In genomic region chr4:81743731-81744465, GRCh38 we compare ENCODE assay signal across 21 cellular contexts.
DNase-seq lines count a peak whose midpoint lies in the region; ATAC-seq and TF ChIP-seq lines count a peak whose summit lies in the region.
"Had no signal": no experiment of that assay in that cellular context is flagged by ENCODE, and none has a peak within 500 bp of the region (broad histone marks: within the 10 kb centered on the region; RNA-seq: fewer than 3 reads in every experiment).

No MANE protein-coding gene starts in this region.

- H3K27me3 ChIP-seq in gastroesophageal sphincter, result no peaks in the 10 kb centered on the region

- H3K4me1 ChIP-seq in gastroesophageal sphincter, result peaks cover 0 to 9% (median 0%) of the 10 kb centered on the region in 3 donors
- H3K4me1 ChIP-seq: SJCRH30 had no signal

- H3K27ac Mint-ChIP-seq in neural crest cell (ENCODE audit: unreplicated experiment), result peak overlapping the region; percentile 54
- H3K27ac Mint-ChIP-seq in activated CD8-positive, alpha-beta memory T cell treated with anti-CD3 and anti-CD28 coated beads, Interleukin-2, amount 10 ng/mL, durations not matched to agents 7 days and 5 days, result no peak overlapping the region

- TF ChIP-seq POLR2A in gastroesophageal sphincter (IDR thresholded peaks at IDR 0.05), result no peak

- H3K36me3 Mint-ChIP-seq in neural crest cell (ENCODE audit: low read depth), result no peaks in the 10 kb centered on the region
- H3K36me3 Mint-ChIP-seq in activated CD8-positive, alpha-beta memory T cell treated with anti-CD3 and anti-CD28 coated beads, Interleukin-2, amount 10 ng/mL, durations not matched to agents 7 days and 5 days, result no peaks in the 10 kb centered on the region
- H3K36me3 Mint-ChIP-seq: CD14-positive monocyte had no signal

- no peak overlapping the region for H3K27ac ChIP-seq in gastroesophageal sphincter
- H3K27ac ChIP-seq: RWPE1, SJCRH30 had no signal

- peak; percentile 81 for DNase-seq in DMS 273 treated with DMSO at 0.1 percent for 48 hours (lab: John Stamatoyannopoulos, UW)
- peak; percentile 65 for DNase-seq in NCI-H524 treated with DMSO at 0.1 percent for 48 hours (lab: John Stamatoyannopoulos, UW)
- DNase-seq in cerebellar nuclear complex (lab: John Stamatoyannopoulos, UW), result peak; percentile 48 to 79
- no peak for DNase-seq in neural crest cell (ENCODE audit: low read depth, low spot score)
- DNase-seq in SHP77 treated with DMSO at 0.1 percent for 48 hours (lab: John Stamatoyannopoulos, UW), result no peak
- no peak for DNase-seq in activated CD8-positive, alpha-beta memory T cell treated with anti-CD3 and anti-CD28 coated beads, Interleukin-2, amount 10 ng/mL, durations not matched to agents 7 days and 5 days
- DNase-seq: AML-193, DMS53, H9, IMR-90, Karpas-422, MM.1S, NCI-H1092 treated with DMSO at 0.1 percent for 48 hours, NCI-H2029 treated with DMSO at 0.1 percent for 48 hours, NCI-H526, PC-3, SJCRH30 had no signal

- H3K4me1 Mint-ChIP-seq in neural crest cell, result peaks cover 13% of the 10 kb centered on the region
- H3K4me1 Mint-ChIP-seq in activated CD8-positive, alpha-beta memory T cell treated with anti-CD3 and anti-CD28 coated beads, Interleukin-2, amount 10 ng/mL, durations not matched to agents 7 days and 5 days, result peaks cover 3% of the 10 kb centered on the region

- H3K4me3 ChIP-seq in gastroesophageal sphincter, result no peak overlapping the region
- H3K4me3 ChIP-seq: SJCRH30 had no signal

- 80 to 87% methylated on average over 3 to 4 of the region's 9 CpGs for WGBS in gastroesophageal sphincter (ENCODE audit: low coverage in 1 of 2), 2 donors

- CTCF ChIA-PET in activated CD8-positive, alpha-beta memory T cell treated with anti-CD3 and anti-CD28 coated beads, Interleukin-2, amount 10 ng/mL, durations not matched to agents 7 days and 5 days (lab: Charles Lee), result no interaction called here

- ATAC-seq in HG02571 (IDR thresholded peaks at IDR 0.05; ENCODE audit: unreplicated experiment), result no peak
- ATAC-seq in activated CD8-positive, alpha-beta memory T cell treated with anti-CD3 and anti-CD28 coated beads, Interleukin-2, amount 10 ng/mL, durations not matched to agents 7 days and 5 days, result no peak
- no peak for ATAC-seq in gastroesophageal sphincter
- ATAC-seq: PC-3 had no signal

- H3K4me3 Mint-ChIP-seq in neural crest cell, result no peak overlapping the region
- no peak overlapping the region for H3K4me3 Mint-ChIP-seq in activated CD8-positive, alpha-beta memory T cell treated with anti-CD3 and anti-CD28 coated beads, Interleukin-2, amount 10 ng/mL, durations not matched to agents 7 days and 5 days
- H3K4me3 Mint-ChIP-seq: CD14-positive monocyte, H9 had no signal

- H3K9me3 ChIP-seq in gastroesophageal sphincter, result no peaks in the 10 kb centered on the region
- H3K9me3 ChIP-seq: SJCRH30 had no signal

- H3K36me3 ChIP-seq in gastroesophageal sphincter, result no peaks in the 10 kb centered on the region
- H3K36me3 ChIP-seq: SJCRH30 had no signal

- H3K9me3 Mint-ChIP-seq in neural crest cell, result no peaks in the 10 kb centered on the region
- H3K9me3 Mint-ChIP-seq in activated CD8-positive, alpha-beta memory T cell treated with anti-CD3 and anti-CD28 coated beads, Interleukin-2, amount 10 ng/mL, durations not matched to agents 7 days and 5 days (ENCODE audit: low read depth), result no peaks in the 10 kb centered on the region
- H3K9me3 Mint-ChIP-seq: H9 had no signal

- TF ChIP-seq CTCF in neural crest cell (conservative IDR thresholded peaks at IDR 0.05) (no peak), gastroesophageal sphincter (IDR thresholded peaks at IDR 0.05) (no peak)

- no peak for TF ChIP-seq EP300 in gastroesophageal sphincter (IDR thresholded peaks at IDR 0.05)

- H3K27me3 Mint-ChIP-seq in neural crest cell (ENCODE audit: low read depth), result no peaks in the 10 kb centered on the region
- H3K27me3 Mint-ChIP-seq in activated CD8-positive, alpha-beta memory T cell treated with anti-CD3 and anti-CD28 coated beads, Interleukin-2, amount 10 ng/mL, durations not matched to agents 7 days and 5 days, result no peaks in the 10 kb centered on the region

Comparison
In these comparisons a context has a peak if more than half of its experiments do, and no peak if none do; other contexts are left out.
1. DNase-seq: peak in DMS 273 treated with DMSO at 0.1 percent for 48 hours (single experiment), NCI-H524 treated with DMSO at 0.1 percent for 48 hours (single experiment) and cerebellar nuclear complex (2 of 2); none in neural crest cell (single experiment), SHP77 treated with DMSO at 0.1 percent for 48 hours (single experiment) and activated CD8-positive, alpha-beta memory T cell treated with anti-CD3 and anti-CD28 coated beads, Interleukin-2, amount 10 ng/mL, durations not matched to agents 7 days and 5 days (single experiment).